In the genomic region with DNA sequence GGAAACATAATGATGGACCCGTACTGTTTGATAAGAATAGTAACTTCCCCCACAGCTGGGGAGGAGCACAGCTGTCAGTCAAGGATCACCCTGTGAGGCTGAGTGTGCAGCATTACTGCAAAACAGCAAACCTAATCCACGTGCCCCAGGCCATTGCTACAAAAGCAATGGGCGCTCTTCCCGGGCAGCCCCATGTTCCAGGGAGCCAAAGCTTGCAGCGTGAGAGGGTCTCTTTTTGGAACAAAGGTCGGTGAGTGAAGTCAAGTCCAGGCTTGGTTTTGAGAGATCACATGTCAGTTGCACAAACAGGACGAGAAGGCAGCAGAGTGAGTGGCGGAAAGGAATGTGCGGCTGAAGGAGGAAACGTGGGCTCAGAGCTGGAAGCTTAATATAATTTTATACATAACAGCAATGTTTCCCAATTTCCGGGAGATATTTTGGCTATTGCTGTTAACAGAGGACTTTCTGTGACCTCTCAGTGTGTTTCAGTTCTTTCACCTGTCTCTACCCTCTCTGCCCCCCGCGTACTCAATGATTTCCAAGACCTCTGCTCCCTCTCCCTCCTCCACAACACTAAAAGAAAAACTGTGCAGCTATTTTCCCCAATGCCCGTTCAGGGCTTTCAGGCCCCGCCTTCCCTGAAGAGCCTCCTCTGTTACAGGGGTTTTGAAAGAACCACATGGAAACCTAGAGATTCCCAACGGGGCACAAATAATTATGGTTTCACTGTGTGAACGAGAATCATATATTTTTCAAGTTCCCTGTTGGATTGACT, we compare ENCODE assay signal across 9 cellular contexts.
DNase-seq lines count a peak whose midpoint lies in the region; ATAC-seq and TF ChIP-seq lines count a peak whose summit lies in the region.
"Had no signal": no experiment of that assay in that cellular context is flagged by ENCODE, and none has a peak within 500 bp of the region (broad histone marks: within the 10 kb centered on the region; RNA-seq: fewer than 3 reads in every experiment).

No MANE protein-coding gene starts in this region.

- H3K9me3 ChIP-seq in AG04450 (ENCODE audit: control insufficient read depth, insufficient read depth, low read length) (peaks cover 7% of the 10 kb centered on the region; the same call in 1 of the 2 replicates), adipocyte (ENCODE audit: control insufficient read depth, low read length) (no peaks in the 10 kb centered on the region), lung (ENCODE audit: control insufficient read depth in 2 of 2, insufficient read depth in 1 of 2, low read length in 1 of 2) (no peaks in the 10 kb centered on the region)

- intact Hi-C loops in activated CD8-positive, alpha-beta T cell treated with anti-CD3 and anti-CD28 coated beads for 36 hours (cut with micrococcal nuclease): no loop called here

- H3K4me3 ChIP-seq in AG04450 (ENCODE audit: low read depth, low read length) (no peak overlapping the region), adipocyte (ENCODE audit: low read length) (peak overlapping the region; percentile 5), lung (no peak overlapping the region)

- H3K4me1 ChIP-seq in adipocyte (ENCODE audit: control insufficient read depth, insufficient read depth, low read length) (peaks cover 15% of the 10 kb centered on the region), lung (ENCODE audit: control insufficient read depth in 2 of 2, insufficient read depth in 2 of 2, low read length in 2 of 2) (peaks cover 0 to 5% of the 10 kb centered on the region in 2 donors)

- no peak overlapping the region for H3K4me3 Mint-ChIP-seq in activated CD8-positive, alpha-beta T cell treated with anti-CD3 and anti-CD28 coated beads for 36 hours
- H3K4me3 Mint-ChIP-seq: central memory CD8-positive, alpha-beta T cell had no signal

- ATAC-seq in HG03575 (IDR thresholded peaks at IDR 0.05; ENCODE audit: extremely low read depth, insufficient number of reproducible peaks, low FRiP score, unreplicated experiment) (peak; percentile 51), lung (ENCODE audit: insufficient read depth, low FRiP score) (peak; percentile 63), HG02571 (IDR thresholded peaks at IDR 0.05; ENCODE audit: unreplicated experiment) (no peak)
- no peak for ATAC-seq in activated CD8-positive, alpha-beta T cell treated with anti-CD3 and anti-CD28 coated beads for 36 hours

- H3K4me1 Mint-ChIP-seq in activated CD8-positive, alpha-beta T cell treated with anti-CD3 and anti-CD28 coated beads for 36 hours (ENCODE audit: low read depth): peaks cover 10% of the 10 kb centered on the region
- H3K4me1 Mint-ChIP-seq: central memory CD8-positive, alpha-beta T cell had no signal

- POLR2A ChIA-PET in AG04450 (lab: Yijun Ruan, JAX): no interaction called here
- POLR2A ChIA-PET in activated CD8-positive, alpha-beta T cell treated with anti-CD3 and anti-CD28 coated beads for 36 hours (lab: Charles Lee): no interaction called here

- 6 to 12% methylated on average over 17 of the region's 17 CpGs for WGBS in lung, 2 donors

- H3K27me3 ChIP-seq in AG04450 (ENCODE audit: control insufficient read depth, insufficient read depth, low read length) (no peaks in the 10 kb centered on the region), adipocyte (replicated peaks; ENCODE audit: control insufficient read depth, insufficient read depth, low read length) (no peaks in the 10 kb centered on the region), lung (ENCODE audit: control insufficient read depth, insufficient read depth) (no peaks in the 10 kb centered on the region)

- H3K27ac ChIP-seq in AG04450 (ENCODE audit: low read depth, low read length) (peak overlapping the region; percentile 47), lung (ENCODE audit: low read depth in 1 of 2, low read length in 1 of 2) (peak overlapping the region in 1 of 2 donors; percentile 87)

- CTCF ChIA-PET in AG04450 (lab: Charles Lee): no interaction called here
- CTCF ChIA-PET in activated CD8-positive, alpha-beta T cell treated with anti-CD3 and anti-CD28 coated beads for 36 hours (lab: Charles Lee): interaction anchor here (1.3 kb wide), 1 partner anchor 21 kb away, joined by 4 read pairs; no protein-coding TSS in a partner anchor

- H3K36me3 ChIP-seq in adipocyte (ENCODE audit: control insufficient read depth, insufficient read depth, low read length, severe bottlenecking) (no peaks in the 10 kb centered on the region), lung (ENCODE audit: control insufficient read depth in 2 of 2, insufficient read depth in 2 of 2, low read length in 2 of 2) (no peaks in the 10 kb centered on the region)

- TF ChIP-seq CTCF in AG04450 (IDR thresholded peaks at IDR 0.05; ENCODE audit: low read depth, low read length) (no peak), lung (IDR thresholded peaks at IDR 0.05; ENCODE audit: control extremely low read depth, extremely low read depth) (no peak)
- TF ChIP-seq CTCF in activated CD8-positive, alpha-beta T cell treated with anti-CD3 and anti-CD28 coated beads for 36 hours (IDR thresholded peaks at IDR 0.05): no peak

- no peaks in the 10 kb centered on the region for H3K36me3 Mint-ChIP-seq in activated CD8-positive, alpha-beta T cell treated with anti-CD3 and anti-CD28 coated beads for 36 hours (ENCODE audit: low read depth)

- peaks cover 20% of the 10 kb centered on the region for H3K27me3 Mint-ChIP-seq in activated CD8-positive, alpha-beta T cell treated with anti-CD3 and anti-CD28 coated beads for 36 hours

- H3K9me3 Mint-ChIP-seq in activated CD8-positive, alpha-beta T cell treated with anti-CD3 and anti-CD28 coated beads for 36 hours: no peaks in the 10 kb centered on the region
- H3K9me3 Mint-ChIP-seq: central memory CD8-positive, alpha-beta T cell had no signal

- peak overlapping the region; percentile 41 for H3K9ac ChIP-seq in adipocyte (ENCODE audit: low read length)

- no peak for DNase-seq in AG04450 (ENCODE audit: low read depth, low spot score)
- peak; percentile 84 for DNase-seq in adipocyte (ENCODE audit: low read depth)
- DNase-seq in lung (ENCODE audit: low spot score): peak; percentile 43
- no peak for DNase-seq in cerebellum (ENCODE audit: low spot score)
- DNase-seq in NCI-H187 treated with DMSO at 0.1 percent for 48 hours (lab: John Stamatoyannopoulos, UW): no peak
- DNase-seq in activated CD8-positive, alpha-beta T cell treated with anti-CD3 and anti-CD28 coated beads for 36 hours: no peak

- no peak overlapping the region for H3K27ac Mint-ChIP-seq in activated CD8-positive, alpha-beta T cell treated with anti-CD3 and anti-CD28 coated beads for 36 hours

Comparison
In these comparisons a context has a peak if more than half of its experiments do, and no peak if none do; other contexts are left out.
1. DNase-seq: peak in adipocyte (single experiment) and lung (single experiment); none in AG04450 (single experiment), cerebellum (single experiment), NCI-H187 treated with DMSO at 0.1 percent for 48 hours (single experiment) and activated CD8-positive, alpha-beta T cell treated with anti-CD3 and anti-CD28 coated beads for 36 hours (single experiment).
2. ATAC-seq: peak in HG03575 (single experiment) and lung (single experiment); none in activated CD8-positive, alpha-beta T cell treated with anti-CD3 and anti-CD28 coated beads for 36 hours (single experiment) and HG02571 (single experiment).